In genomic region chr6:114108119-114109002, GRCh38 we compare ENCODE assay signal across 8 cellular contexts.
DNase-seq lines count a peak whose midpoint lies in the region; ATAC-seq and TF ChIP-seq lines count a peak whose summit lies in the region.

No MANE protein-coding gene starts in this region.

- no peak overlapping the region for H3K4me3 Mint-ChIP-seq in chondrocyte (ENCODE audit: unreplicated experiment)

- WGBS in SK-N-SH (ENCODE audit: low lambda C conversion rate), result 34% methylated on average over 11 of the region's 11 CpGs
- 35% methylated on average over 11 of the region's 11 CpGs for WGBS in right lobe of liver (ENCODE audit: insufficient coverage, low coverage, low lambda C conversion rate, missing lambda C conversion rate)

- DNase-seq in Kasumi-1 (lab: John Stamatoyannopoulos, UW) (peak; percentile 37 to 71), SK-N-SH (peak; percentile 23), chondrocyte (ENCODE audit: low spot score) (no peak), right lobe of liver (peak; percentile 66 to 74 (median 66)), superior temporal gyrus (ENCODE audit: extremely low spot score) (peak; percentile 93), NCI-H2171 treated with DMSO at 0.1 percent for 48 hours (lab: John Stamatoyannopoulos, UW) (no peak)

- no peaks in the 10 kb centered on the region for H3K27me3 Mint-ChIP-seq in chondrocyte (ENCODE audit: low read depth)

- H2AFZ ChIP-seq in SK-N-SH (ENCODE audit: low read depth), result no peak overlapping the region

- H3K9me3 ChIP-seq in DOHH2 (ENCODE audit: control insufficient read depth, insufficient read depth, low read length) (no peaks in the 10 kb centered on the region), SK-N-SH (no peaks in the 10 kb centered on the region), right lobe of liver (no peaks in the 10 kb centered on the region)

- H3K4me1 ChIP-seq in DOHH2 (ENCODE audit: control insufficient read depth, low read length), result no peaks in the 10 kb centered on the region
- H3K4me1 ChIP-seq in SK-N-SH (ENCODE audit: control insufficient read depth in 1 of 2, insufficient read depth in 2 of 2, low read depth in 1 of 2, low read length in 1 of 2), result no peaks in the 10 kb centered on the region; a peak in 2 of 4 replicates
- H3K4me1 ChIP-seq in right lobe of liver, result no peaks in the 10 kb centered on the region

- H3K9me2 ChIP-seq in DOHH2 (replicated peaks; ENCODE audit: control insufficient read depth, low read length), result no peaks in the 10 kb centered on the region
- H3K9me2 ChIP-seq in SK-N-SH, result no peaks in the 10 kb centered on the region

- H3K27ac Mint-ChIP-seq in chondrocyte (ENCODE audit: unreplicated experiment), result no peak overlapping the region

- TF ChIP-seq POLR2A in right lobe of liver (IDR thresholded peaks at IDR 0.05), result no peak

- TF ChIP-seq RAD21 in SK-N-SH (IDR thresholded peaks at IDR 0.05; ENCODE audit: low read length), result peak; percentile 63

- peak; percentile 79 for TF ChIP-seq CTCF in DOHH2 (IDR thresholded peaks at IDR 0.05; ENCODE audit: low read depth, low read length, poor library complexity, severe bottlenecking)
- TF ChIP-seq CTCF in SK-N-SH (IDR thresholded peaks at IDR 0.05), result peak; percentile 79
- peak; percentile 86 for TF ChIP-seq CTCF in chondrocyte (IDR thresholded peaks at IDR 0.05)
- peak in 3 of 4 donors; percentile 46 to 66 (median 63) for TF ChIP-seq CTCF in right lobe of liver (IDR thresholded peaks at IDR 0.05)

- H3K27me3 ChIP-seq in DOHH2 (ENCODE audit: control insufficient read depth, low read length) (no peaks in the 10 kb centered on the region), SK-N-SH (ENCODE audit: insufficient read depth) (no peaks in the 10 kb centered on the region; the same call in none of the 2 replicates), right lobe of liver (no peaks in the 10 kb centered on the region)

- H3F3A ChIP-seq in DOHH2 (ENCODE audit: control insufficient read depth, insufficient read depth) (no peaks in the 10 kb centered on the region), SK-N-SH (replicated peaks; ENCODE audit: insufficient read depth) (no peaks in the 10 kb centered on the region)

- H4K20me1 ChIP-seq in DOHH2 (ENCODE audit: control insufficient read depth, insufficient read depth, low read depth, low read length), result no peaks in the 10 kb centered on the region
- no peaks in the 10 kb centered on the region for H4K20me1 ChIP-seq in SK-N-SH (ENCODE audit: insufficient read depth)

- H3K4me2 ChIP-seq in DOHH2 (ENCODE audit: low read length) (no peak overlapping the region), SK-N-SH (no peak overlapping the region)

- POLR2A ChIA-PET in SK-N-SH (lab: Yijun Ruan, JAX), result no interaction called here

- H3K79me2 ChIP-seq in DOHH2 (ENCODE audit: control insufficient read depth, low read length), result no peaks in the 10 kb centered on the region
- H3K79me2 ChIP-seq in SK-N-SH (ENCODE audit: insufficient read depth), result no peaks in the 10 kb centered on the region

- no peaks in the 10 kb centered on the region for H3K9me3 Mint-ChIP-seq in chondrocyte (ENCODE audit: low read depth)

- H3K9ac ChIP-seq in SK-N-SH, result no peak overlapping the region

- intact Hi-C loops in right lobe of liver (cut with DNase I), result no loop called here

- H3K36me3 ChIP-seq in DOHH2 (ENCODE audit: control insufficient read depth, low read length) (no peaks in the 10 kb centered on the region), SK-N-SH (replicated peaks in 1 of 2; ENCODE audit: control insufficient read depth in 1 of 2, insufficient read depth in 2 of 2, low read length in 1 of 2) (no peaks in the 10 kb centered on the region), right lobe of liver (no peaks in the 10 kb centered on the region)

- peak; percentile 59 for ATAC-seq in GM19455 (IDR thresholded peaks at IDR 0.05; ENCODE audit: unreplicated experiment)
- peak; percentile 66 to 88 (median 76) for ATAC-seq in right lobe of liver

- TF ChIP-seq EP300 in SK-N-SH (IDR thresholded peaks at IDR 0.05; ENCODE audit: borderline replicate concordance in 1 of 2, low read depth in 1 of 2, low read length in 1 of 2), result no peak

- H3K36me3 Mint-ChIP-seq in chondrocyte (ENCODE audit: low read depth), result no peaks in the 10 kb centered on the region

- no peaks in the 10 kb centered on the region for H3K4me1 Mint-ChIP-seq in chondrocyte (ENCODE audit: low read depth)

- H3K27ac ChIP-seq in DOHH2 (ENCODE audit: low read depth, low read length), result no peak overlapping the region
- H3K27ac ChIP-seq in SK-N-SH (ENCODE audit: low read depth in 2 of 2, low read length in 1 of 2), result no peak overlapping the region
- no peak overlapping the region for H3K27ac ChIP-seq in right lobe of liver

- CTCF ChIA-PET in SK-N-SH (lab: Yijun Ruan, JAX), result interaction anchor here (0.6 to 5.2 kb wide), 17 partner anchors 8 to 235 kb away, joined by 3 to 28 read pairs (median 5); partner anchors contain the start of gene HS3ST5

- H3K4me3 ChIP-seq in DOHH2 (ENCODE audit: low read length) (no peak overlapping the region), SK-N-SH (ENCODE audit: low read depth in 2 of 2, low read length in 1 of 2) (no peak overlapping the region), right lobe of liver (no peak overlapping the region)

TF ChIP-seq in SK-N-SH, 30 proteins besides CTCF, POLR2A, EP300 and RAD21:
- TF ChIP-seq SMC3 (IDR thresholded peaks at IDR 0.05; ENCODE audit: low read depth, low read length), result peak; percentile 52
- no peak for TF ChIP-seq RFX5 (IDR thresholded peaks at IDR 0.05; ENCODE audit: low read length)

Comparison
In these comparisons a context has a peak if more than half of its experiments do, and no peak if none do; other contexts are left out.
1. DNase-seq: peak in Kasumi-1 (2 of 2), SK-N-SH (single experiment), right lobe of liver (3 of 3) and superior temporal gyrus (single experiment); none in chondrocyte (single experiment) and NCI-H2171 treated with DMSO at 0.1 percent for 48 hours (single experiment).
2. Peak in every context shown above with its lines, with median percentiles within 50 percentile points of each other: CTCF ChIP-seq.